Comparison of ENCODE assay signal across 7 cellular contexts in genomic region chr9:61854262-61854640, GRCh38.
DNase-seq lines count a peak whose midpoint lies in the region; ATAC-seq and TF ChIP-seq lines count a peak whose summit lies in the region.
"Not testable (repeated sequence)": the region's sequence is repeated elsewhere in the genome, so short reads cannot be mapped to it uniquely, and the experiment has no call there.

No MANE protein-coding gene starts in this region.

- H3K9me3 Mint-ChIP-seq in activated naive CD8-positive, alpha-beta T cell treated with anti-CD3 and anti-CD28 coated beads, Interleukin-2, amount 50 U/mL, for 24 hours; nephron progenitor cell: not testable (repeated sequence)

- ATAC-seq in activated naive CD8-positive, alpha-beta T cell treated with anti-CD3 and anti-CD28 coated beads, Interleukin-2, amount 50 U/mL, for 24 hours; left ventricle myocardium superior: not testable (repeated sequence)

- H3K27ac ChIP-seq in OCI-LY7 (ENCODE audit: low read depth, low read length, poor library complexity, severe bottlenecking), result not testable (repeated sequence)

- not testable (repeated sequence) for H3K9me2 ChIP-seq in OCI-LY7 (ENCODE audit: insufficient read depth, low read length)

- H3K27ac Mint-ChIP-seq in activated naive CD8-positive, alpha-beta T cell treated with anti-CD3 and anti-CD28 coated beads, Interleukin-2, amount 50 U/mL, for 24 hours; nephron progenitor cell: not testable (repeated sequence)

- H3K4me2 ChIP-seq in OCI-LY7 (ENCODE audit: low read length), result not testable (repeated sequence)

- not testable (repeated sequence) for H3K79me2 ChIP-seq in OCI-LY7 (ENCODE audit: insufficient read depth, low read depth, low read length)

- not testable (repeated sequence) for H3K9me3 ChIP-seq in OCI-LY7 (ENCODE audit: low read length)

- H3K36me3 ChIP-seq in OCI-LY7 (ENCODE audit: insufficient read depth, low read length), result not testable (repeated sequence)

- H4K20me1 ChIP-seq in OCI-LY7 (ENCODE audit: insufficient read depth, low read length), result not testable (repeated sequence)

- TF ChIP-seq CTCF in OCI-LY7 (conservative IDR thresholded peaks at IDR 0.05; ENCODE audit: low read length); nephron progenitor cell (IDR thresholded peaks at IDR 0.05): not testable (repeated sequence)

- not testable (repeated sequence) for H2AFZ ChIP-seq in OCI-LY7 (ENCODE audit: low read length)

- H3K36me3 Mint-ChIP-seq in activated naive CD8-positive, alpha-beta T cell treated with anti-CD3 and anti-CD28 coated beads, Interleukin-2, amount 50 U/mL, for 24 hours (ENCODE audit: low read depth); nephron progenitor cell (ENCODE audit: low read depth): not testable (repeated sequence)

- CTCF ChIA-PET in OCI-LY7 (lab: Charles Lee; ENCODE audit: unreplicated experiment), result not testable (repeated sequence)

- not testable (repeated sequence) for H3K4me3 Mint-ChIP-seq in activated naive CD8-positive, alpha-beta T cell treated with anti-CD3 and anti-CD28 coated beads, Interleukin-2, amount 50 U/mL, for 24 hours; nephron progenitor cell

- H3K4me3 ChIP-seq in OCI-LY7 (ENCODE audit: low read depth, low read length, poor library complexity, severe bottlenecking), result not testable (repeated sequence)

- not testable (repeated sequence) for DNase-seq in OCI-LY7 (ENCODE audit: low spot score)
- peak; percentile 76 for DNase-seq in activated CD8-positive, alpha-beta memory T cell treated with anti-CD3 and anti-CD28 coated beads for 24 hours
- DNase-seq in activated naive CD8-positive, alpha-beta T cell treated with anti-CD3 and anti-CD28 coated beads, Interleukin-2, amount 50 U/mL, for 24 hours, result peak; percentile 2
- DNase-seq in effector CD4-positive, alpha-beta T cell, result peak; percentile 1
- peak; percentile 19 for DNase-seq in left ventricle myocardium superior
- DNase-seq in nephron progenitor cell, result peak; percentile 1
- DNase-seq in stimulated activated CD8-positive, alpha-beta memory T cell treated with anti-CD3 and anti-CD28 coated beads, Interleukin-4, amount 100 ng/mL, for 48 hours, result peak; percentile 23

- not testable (repeated sequence) for H3K4me1 Mint-ChIP-seq in activated naive CD8-positive, alpha-beta T cell treated with anti-CD3 and anti-CD28 coated beads, Interleukin-2, amount 50 U/mL, for 24 hours; nephron progenitor cell

- H3K27me3 Mint-ChIP-seq in activated naive CD8-positive, alpha-beta T cell treated with anti-CD3 and anti-CD28 coated beads, Interleukin-2, amount 50 U/mL, for 24 hours; nephron progenitor cell (ENCODE audit: low read depth, poor library complexity): not testable (repeated sequence)

- POLR2A ChIA-PET in OCI-LY7 (lab: Charles Lee), result not testable (repeated sequence)

- intact Hi-C loops in OCI-LY7 (cut with micrococcal nuclease; ENCODE audit: unreplicated experiment); left ventricle myocardium superior (cut with micrococcal nuclease): not testable (repeated sequence)

- H3K4me1 ChIP-seq in OCI-LY7 (ENCODE audit: insufficient read depth, low read length, poor library complexity, severe bottlenecking), result not testable (repeated sequence)

- BruUV-seq in OCI-LY7 (replicated peaks; lab: Mats Ljungman, UMichigan), result TSS peak; percentile 71
